Comparison of ENCODE assay signal across 18 cellular contexts in the genomic region with DNA sequence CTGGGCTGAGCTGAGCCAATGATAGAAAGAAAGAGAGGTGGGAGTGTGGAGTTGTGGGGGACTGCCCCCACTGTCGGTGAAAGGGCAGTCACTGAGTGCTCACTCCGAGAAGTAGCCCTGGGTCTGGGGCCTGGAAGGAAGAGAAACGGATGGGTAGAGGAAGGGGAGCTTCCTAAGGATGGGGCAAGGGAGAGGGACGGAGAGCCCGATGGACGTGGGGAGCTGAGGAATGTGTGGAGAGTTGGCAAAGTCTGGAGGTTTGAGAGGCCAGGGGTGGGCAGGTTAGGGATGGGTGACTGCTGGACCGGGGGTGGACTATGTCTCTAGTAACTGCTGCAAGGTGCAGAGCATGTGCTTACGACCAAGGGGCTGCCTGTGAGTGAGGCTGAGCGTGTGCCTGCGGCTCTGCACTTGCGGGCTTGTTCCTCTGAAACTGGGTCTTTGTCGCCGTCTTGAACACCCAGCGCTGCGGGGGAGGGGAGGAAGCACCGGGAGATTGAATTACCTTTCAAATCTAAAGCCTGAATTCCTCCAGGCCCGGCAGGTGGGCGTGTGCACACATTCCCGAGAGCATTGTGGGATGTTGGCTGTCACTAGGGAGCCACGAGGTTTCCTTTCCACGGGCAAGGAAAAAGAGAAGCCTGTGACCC.
DNase-seq lines count a peak whose midpoint lies in the region; ATAC-seq and TF ChIP-seq lines count a peak whose summit lies in the region.
"Had no signal": no experiment of that assay in that cellular context is flagged by ENCODE, and none has a peak within 500 bp of the region (broad histone marks: within the 10 kb centered on the region; RNA-seq: fewer than 3 reads in every experiment).

No MANE protein-coding gene starts in this region.

- DNase-seq in COLO668 (lab: John Stamatoyannopoulos, UW; ENCODE audit: unreplicated experiment) (peak; percentile 37), vagina (ENCODE audit: extremely low spot score in 2 of 2) (no peak), MG63 (no peak)
- DNase-seq: activated CD4-positive, alpha-beta T cell treated with anti-CD3 and anti-CD28 coated beads, Interleukin-2, amount 50 U/mL, for 4 hours; activated effector memory CD4-positive, alpha-beta T cell treated with Interleukin-2 at 50 U/mL for 16 hours; effector CD8-positive, alpha-beta T cell; EL; GOT3; NCI-H345; right cardiac atrium; RPMI8226; stimulated activated CD4-positive, alpha-beta T cell treated with anti-CD3 and anti-CD28 coated beads, Interleukin-2, amount 100 ng/mL, for 48 hours; uterus had no signal

- H3K27ac Mint-ChIP-seq in brain, result peak overlapping the region; percentile 4 to 86 (median 14)

- H3K4me3 ChIP-seq in HUES48 (ENCODE audit: low read depth, low read length) (peak overlapping the region; percentile 49), neural cell (ENCODE audit: low read length) (peak overlapping the region; percentile 24), vagina (no peak overlapping the region), MG63 (no peak overlapping the region)
- H3K4me3 ChIP-seq: uterus had no signal

- peak; percentile 51 for TF ChIP-seq EP300 in neural cell (conservative IDR thresholded peaks at IDR 0.05; ENCODE audit: poor library complexity, severe bottlenecking)

- H3K4me2 ChIP-seq in neural cell (ENCODE audit: low read length), result peak overlapping the region; percentile 36

- H3K4me3 Mint-ChIP-seq in brain, result peak overlapping the region in 4 of 5 experiments; percentile 1 to 42 (median 12)

- TF ChIP-seq CTCF in brain (conservative IDR thresholded peaks at IDR 0.05), result no peak
- TF ChIP-seq CTCF in neural cell (IDR thresholded peaks at IDR 0.05; ENCODE audit: poor library complexity, severe bottlenecking), result no peak
- no peak for TF ChIP-seq CTCF in vagina (IDR thresholded peaks at IDR 0.05)

- H4K20me1 ChIP-seq in neural cell (ENCODE audit: insufficient read depth), result no peaks in the 10 kb centered on the region

- no peak overlapping the region for H3K27ac ChIP-seq in HUES48 (ENCODE audit: low read depth, low read length)
- peak overlapping the region; percentile 69 for H3K27ac ChIP-seq in neural cell (ENCODE audit: low read length)
- no peak overlapping the region for H3K27ac ChIP-seq in vagina
- H3K27ac ChIP-seq: uterus had no signal

- H3K4me1 ChIP-seq in HUES48 (ENCODE audit: control insufficient read depth, insufficient read depth, low read length), result peaks cover 31% of the 10 kb centered on the region
- H3K4me1 ChIP-seq in vagina, result no peaks in the 10 kb centered on the region
- H3K4me1 ChIP-seq: uterus had no signal

- peaks cover 0 to 2% (median 0%) of the 10 kb centered on the region in 5 experiments for H3K9me3 Mint-ChIP-seq in brain

- no peaks in the 10 kb centered on the region for H3K9me2 ChIP-seq in neural cell (ENCODE audit: insufficient read depth, low read length)

- H3F3A ChIP-seq in neural cell (ENCODE audit: insufficient read depth, low read length, poor library complexity, severe bottlenecking), result no peaks in the 10 kb centered on the region

- no peaks in the 10 kb centered on the region for H3K36me3 ChIP-seq in HUES48 (ENCODE audit: control insufficient read depth, insufficient read depth, low read length)
- no peaks in the 10 kb centered on the region for H3K36me3 ChIP-seq in neural cell (ENCODE audit: insufficient read depth, low read length)
- H3K36me3 ChIP-seq in vagina, result no peaks in the 10 kb centered on the region
- no peaks in the 10 kb centered on the region for H3K36me3 ChIP-seq in MG63
- H3K36me3 ChIP-seq: uterus had no signal

- ATAC-seq in HG03565 (IDR thresholded peaks at IDR 0.05; ENCODE audit: unreplicated experiment) (no peak), GM19328 (IDR thresholded peaks at IDR 0.05; ENCODE audit: unreplicated experiment) (no peak)

- TF ChIP-seq POLR2A in vagina (IDR thresholded peaks at IDR 0.05), result no peak

- no peak overlapping the region for H2AFZ ChIP-seq in neural cell (ENCODE audit: low read depth, low read length)

- H3K9ac ChIP-seq in HUES48 (ENCODE audit: low read depth, low read length) (no peak overlapping the region), neural cell (ENCODE audit: low read length) (peak overlapping the region; percentile 58)

- TF ChIP-seq RAD21 in neural cell (conservative IDR thresholded peaks at IDR 0.05), result peak; percentile 46

- no peaks in the 10 kb centered on the region for H3K36me3 Mint-ChIP-seq in brain

- H3K9me3 ChIP-seq in HUES48 (ENCODE audit: control insufficient read depth, insufficient read depth, low read length), result no peaks in the 10 kb centered on the region
- no peaks in the 10 kb centered on the region for H3K9me3 ChIP-seq in neural cell (ENCODE audit: low read length)
- no peaks in the 10 kb centered on the region for H3K9me3 ChIP-seq in vagina
- H3K9me3 ChIP-seq in MG63, result no peaks in the 10 kb centered on the region
- H3K9me3 ChIP-seq: uterus had no signal

- H3K4me1 Mint-ChIP-seq in brain, result peaks cover 56% of the 10 kb centered on the region

- H3K27me3 Mint-ChIP-seq in brain, result peaks cover 39% of the 10 kb centered on the region

- H3K27me3 ChIP-seq in HUES48 (ENCODE audit: control insufficient read depth, insufficient read depth, low read length) (peaks cover 16% of the 10 kb centered on the region), neural cell (ENCODE audit: insufficient read depth, low read depth, low read length) (peaks cover 16% of the 10 kb centered on the region), vagina (no peaks in the 10 kb centered on the region), MG63 (peaks cover 56% of the 10 kb centered on the region)

- intact Hi-C loops in vagina (cut with DNase I), result no loop called here

- H3K79me2 ChIP-seq in neural cell (replicated peaks; ENCODE audit: insufficient read depth, low read length), result no peaks in the 10 kb centered on the region

TF ChIP-seq in neural cell, 6 proteins besides CTCF, POLR2A, EP300 and RAD21:
- TF ChIP-seq MXI1 (conservative IDR thresholded peaks at IDR 0.05; ENCODE audit: poor library complexity, severe bottlenecking), result peak; percentile 73
- peak; percentile 37 for TF ChIP-seq SMC3 (conservative IDR thresholded peaks at IDR 0.05; ENCODE audit: poor library complexity)
- TF ChIP-seq, protein P1, sequence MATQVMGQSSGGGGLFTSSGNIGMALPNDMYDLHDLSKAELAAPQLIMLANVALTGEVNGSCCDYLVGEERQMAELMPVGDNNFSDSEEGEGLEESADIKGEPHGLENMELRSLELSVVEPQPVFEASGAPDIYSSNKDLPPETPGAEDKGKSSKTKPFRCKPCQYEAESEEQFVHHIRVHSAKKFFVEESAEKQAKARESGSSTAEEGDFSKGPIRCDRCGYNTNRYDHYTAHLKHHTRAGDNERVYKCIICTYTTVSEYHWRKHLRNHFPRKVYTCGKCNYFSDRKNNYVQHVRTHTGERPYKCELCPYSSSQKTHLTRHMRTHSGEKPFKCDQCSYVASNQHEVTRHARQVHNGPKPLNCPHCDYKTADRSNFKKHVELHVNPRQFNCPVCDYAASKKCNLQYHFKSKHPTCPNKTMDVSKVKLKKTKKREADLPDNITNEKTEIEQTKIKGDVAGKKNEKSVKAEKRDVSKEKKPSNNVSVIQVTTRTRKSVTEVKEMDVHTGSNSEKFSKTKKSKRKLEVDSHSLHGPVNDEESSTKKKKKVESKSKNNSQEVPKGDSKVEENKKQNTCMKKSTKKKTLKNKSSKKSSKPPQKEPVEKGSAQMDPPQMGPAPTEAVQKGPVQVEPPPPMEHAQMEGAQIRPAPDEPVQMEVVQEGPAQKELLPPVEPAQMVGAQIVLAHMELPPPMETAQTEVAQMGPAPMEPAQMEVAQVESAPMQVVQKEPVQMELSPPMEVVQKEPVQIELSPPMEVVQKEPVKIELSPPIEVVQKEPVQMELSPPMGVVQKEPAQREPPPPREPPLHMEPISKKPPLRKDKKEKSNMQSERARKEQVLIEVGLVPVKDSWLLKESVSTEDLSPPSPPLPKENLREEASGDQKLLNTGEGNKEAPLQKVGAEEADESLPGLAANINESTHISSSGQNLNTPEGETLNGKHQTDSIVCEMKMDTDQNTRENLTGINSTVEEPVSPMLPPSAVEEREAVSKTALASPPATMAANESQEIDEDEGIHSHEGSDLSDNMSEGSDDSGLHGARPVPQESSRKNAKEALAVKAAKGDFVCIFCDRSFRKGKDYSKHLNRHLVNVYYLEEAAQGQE (IDR thresholded peaks at IDR 0.05; ENCODE audit: borderline replicate concordance), result peak; percentile 70
- no peak for TF ChIP-seq EZH2 (IDR thresholded peaks at IDR 0.05; ENCODE audit: borderline replicate concordance, insufficient read depth, low read length, poor library complexity, severe bottlenecking)
- TF ChIP-seq POLR2AphosphoS5 (IDR thresholded peaks at IDR 0.05), result peak; percentile 43
- TF ChIP-seq TAF1 (IDR thresholded peaks at IDR 0.05; ENCODE audit: low read depth), result no peak

Comparison
In these comparisons a context has a peak if more than half of its experiments do, and no peak if none do; other contexts are left out.
1. H3K4me3 ChIP-seq: peak in HUES48 (single experiment) and neural cell (single experiment); none in vagina (0 of 2) and MG63 (single experiment).